14 cellular contexts compared by ENCODE assay signal in genomic region chr2:5433855-5434254, GRCh38.
"Had no signal": no experiment of that assay in that cellular context is flagged by ENCODE, and none has a peak within 500 bp of the region (broad histone marks: within the 10 kb centered on the region; RNA-seq: fewer than 3 reads in every experiment).

No MANE protein-coding gene starts in this region.

- ATAC-seq: heart left ventricle; natural killer cell treated with Interleukin-12 subunit alpha and Interleukin-12 subunit beta and Interleukin-15 and Interleukin-18, amount 100 ng/mL, for 72 hours; psoas muscle; WTC11 had no signal

- DNase-seq: activated gamma-delta T cell treated with Interleukin-2 at 50 U/mL for 16 hours; activated T-cell treated with anti-CD3 and anti-CD28 coated beads, Interleukin-2, amount 50 U/mL, for 1 hour; aorta; effector CD4-positive, alpha-beta T cell; heart left ventricle; ovary; psoas muscle; spleen; stimulated activated CD4-positive, alpha-beta T cell treated with anti-CD3 and anti-CD28 coated beads, Interleukin-4, amount 100 ng/mL, for 1 hour; stimulated activated naive CD4-positive, alpha-beta T cell had no signal

- H3K4me3 ChIP-seq: heart left ventricle, ovary, psoas muscle, right atrium auricular region, spleen, thoracic aorta had no signal

- H3K27me3 ChIP-seq: heart left ventricle, ovary, right atrium auricular region, spleen had no signal

- H3K36me3 ChIP-seq: heart left ventricle, ovary, right atrium auricular region, spleen, thoracic aorta had no signal

- H3K9me3 ChIP-seq: heart left ventricle, ovary, psoas muscle, right atrium auricular region, spleen, thoracic aorta had no signal
